Comparison of ENCODE assay signal across 10 cellular contexts in the genomic region with DNA sequence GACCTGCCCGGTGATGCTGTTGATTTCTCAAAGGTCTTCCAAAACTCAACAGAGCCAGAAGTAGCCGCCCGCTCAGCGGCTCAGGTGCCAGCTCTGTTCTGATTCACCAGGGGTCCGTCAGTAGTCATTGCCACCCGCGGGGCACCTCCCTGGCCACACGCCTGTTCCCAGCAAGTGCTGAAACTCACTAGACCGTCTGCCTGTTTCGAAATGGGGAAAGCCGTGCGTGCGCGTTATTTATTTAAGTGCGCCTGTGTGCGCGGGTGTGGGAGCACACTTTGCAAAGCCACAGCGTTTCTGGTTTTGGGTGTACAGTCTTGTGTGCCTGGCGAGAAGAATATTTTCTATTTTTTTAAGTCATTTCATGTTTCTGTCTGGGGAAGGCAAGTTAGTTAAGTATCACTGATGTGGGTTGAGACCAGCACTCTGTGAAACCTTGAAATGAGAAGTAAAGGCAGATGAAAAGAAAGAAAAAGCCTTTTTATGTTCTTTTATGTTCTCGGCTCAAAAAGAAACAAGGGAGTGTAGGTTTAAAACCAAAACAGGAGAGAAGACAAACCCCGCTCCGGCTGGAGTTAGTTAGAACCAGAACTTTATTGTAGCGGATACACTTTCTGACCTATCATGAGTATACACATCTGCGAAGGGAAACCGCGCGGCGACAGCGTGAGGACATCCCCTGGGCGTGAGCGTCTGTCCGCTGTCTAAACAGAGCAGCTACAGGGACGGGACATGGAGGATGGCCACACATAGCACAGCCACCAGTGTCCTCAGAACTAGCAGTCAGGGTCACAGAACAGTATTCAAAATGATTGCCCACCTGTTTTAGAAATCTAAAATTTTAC.
DNase-seq lines count a peak whose midpoint lies in the region; ATAC-seq, FAIRE-seq and TF ChIP-seq lines count a peak whose summit lies in the region.
"Had no signal": no experiment of that assay in that cellular context is flagged by ENCODE, and none has a peak within 500 bp of the region (broad histone marks: within the 10 kb centered on the region; RNA-seq: fewer than 3 reads in every experiment).

No MANE protein-coding gene starts in this region.

- H3K27me3 ChIP-seq in CD8-positive, alpha-beta T cell (ENCODE audit: insufficient read depth, low read length), result no peaks in the 10 kb centered on the region
- H3K27me3 ChIP-seq in small intestine (ENCODE audit: control insufficient read depth in 2 of 2, insufficient read depth in 2 of 2, low read length in 2 of 2), result no peaks in the 10 kb centered on the region
- H3K27me3 ChIP-seq in upper lobe of left lung, result no peaks in the 10 kb centered on the region
- no peaks in the 10 kb centered on the region for H3K27me3 ChIP-seq in suprapubic skin
- H3K27me3 ChIP-seq: tibial nerve had no signal

- H3K4me3 ChIP-seq in CD8-positive, alpha-beta T cell (ENCODE audit: low read depth, low read length), result peak overlapping the region; percentile 30
- H3K4me3 ChIP-seq in small intestine (ENCODE audit: low read depth in 1 of 2, low read length in 2 of 2) (no peak overlapping the region), upper lobe of left lung (no peak overlapping the region), OCI-LY7 (ENCODE audit: low read depth, low read length, poor library complexity, severe bottlenecking) (no peak overlapping the region), suprapubic skin (no peak overlapping the region)
- H3K4me3 ChIP-seq: tibial nerve had no signal

- no peaks in the 10 kb centered on the region for H3K9me3 Mint-ChIP-seq in CD8-positive, alpha-beta T cell
- peaks cover under 1% of the 10 kb centered on the region for H3K9me3 Mint-ChIP-seq in activated naive CD8-positive, alpha-beta T cell treated with anti-CD3 and anti-CD28 coated beads for 36 hours

- intact Hi-C loops in CD8-positive, alpha-beta T cell (cut with DNase I, micrococcal nuclease), result loop anchor here (2.0 to 5.0 kb wide), 4 partner anchors 41 to 102 kb away; no protein-coding TSS in a partner anchor
- intact Hi-C loops in OCI-LY7 (cut with micrococcal nuclease; ENCODE audit: unreplicated experiment), result no loop called here

- no peak overlapping the region for H3K4me2 ChIP-seq in OCI-LY7 (ENCODE audit: low read length)

- no peaks in the 10 kb centered on the region for H3K9me3 ChIP-seq in CD8-positive, alpha-beta T cell (ENCODE audit: low read length)
- no peaks in the 10 kb centered on the region for H3K9me3 ChIP-seq in small intestine (ENCODE audit: control insufficient read depth, low read depth)
- H3K9me3 ChIP-seq in upper lobe of left lung, result peaks cover 0 to 2% (median under 1%) of the 10 kb centered on the region in 4 donors
- H3K9me3 ChIP-seq in OCI-LY7 (ENCODE audit: low read length), result no peaks in the 10 kb centered on the region
- no peaks in the 10 kb centered on the region for H3K9me3 ChIP-seq in suprapubic skin

- H3K36me3 Mint-ChIP-seq in CD8-positive, alpha-beta T cell, result peaks cover 85% of the 10 kb centered on the region
- H3K36me3 Mint-ChIP-seq in activated naive CD8-positive, alpha-beta T cell treated with anti-CD3 and anti-CD28 coated beads for 36 hours, result peaks cover 78% of the 10 kb centered on the region

- peaks cover 77% of the 10 kb centered on the region for H3K4me1 Mint-ChIP-seq in CD8-positive, alpha-beta T cell (ENCODE audit: low read depth)
- H3K4me1 Mint-ChIP-seq in activated naive CD8-positive, alpha-beta T cell treated with anti-CD3 and anti-CD28 coated beads for 36 hours, result peaks cover 60% of the 10 kb centered on the region

- POLR2A ChIA-PET in CD8-positive, alpha-beta T cell (lab: Charles Lee), result interaction anchor here (0.8 to 7.0 kb wide), 8 partner anchors 9 to 215 kb away, joined by 3 to 71 read pairs (median 4); a partner anchor contains a TSS
- POLR2A ChIA-PET in OCI-LY7 (lab: Charles Lee), result no interaction called here

- no peak for FAIRE-seq in small intestine (lab: Jason Lieb, UNC)

- H3K27ac Mint-ChIP-seq in CD8-positive, alpha-beta T cell, result peak overlapping the region; percentile 97
- peak overlapping the region; percentile 92 for H3K27ac Mint-ChIP-seq in activated naive CD8-positive, alpha-beta T cell treated with anti-CD3 and anti-CD28 coated beads for 36 hours

- TF ChIP-seq POLR2A in upper lobe of left lung (IDR thresholded peaks at IDR 0.05) (no peak), suprapubic skin (IDR thresholded peaks at IDR 0.05) (no peak)

- H3K79me2 ChIP-seq in OCI-LY7 (ENCODE audit: insufficient read depth, low read depth, low read length), result no peaks in the 10 kb centered on the region

- no peaks in the 10 kb centered on the region for H4K20me1 ChIP-seq in OCI-LY7 (ENCODE audit: insufficient read depth, low read length)

- H3K4me1 ChIP-seq in CD8-positive, alpha-beta T cell (ENCODE audit: insufficient read depth, low read length), result peaks cover 74% of the 10 kb centered on the region
- H3K4me1 ChIP-seq in small intestine (ENCODE audit: control insufficient read depth in 2 of 2, insufficient read depth in 1 of 2, low read depth in 1 of 2, low read length in 1 of 2) (no peaks in the 10 kb centered on the region), upper lobe of left lung (peaks cover 0 to 5% (median 0%) of the 10 kb centered on the region in 4 donors), OCI-LY7 (ENCODE audit: insufficient read depth, low read length, poor library complexity, severe bottlenecking) (peaks cover 7% of the 10 kb centered on the region), suprapubic skin (no peaks in the 10 kb centered on the region)
- H3K4me1 ChIP-seq: tibial nerve had no signal

- CTCF ChIA-PET in CD8-positive, alpha-beta T cell (lab: Charles Lee), result interaction anchor here (1.3 to 25.4 kb wide), 4 partner anchors 9 to 139 kb away, joined by 4 to 319 read pairs (median 10); no protein-coding TSS in a partner anchor
- CTCF ChIA-PET in OCI-LY7 (lab: Charles Lee; ENCODE audit: unreplicated experiment), result no interaction called here

- H3K36me3 ChIP-seq in CD8-positive, alpha-beta T cell (ENCODE audit: insufficient read depth, low read length), result peaks cover 56% of the 10 kb centered on the region
- H3K36me3 ChIP-seq in small intestine (ENCODE audit: control insufficient read depth in 2 of 2, insufficient read depth in 2 of 2, low read length in 2 of 2) (peaks cover 23 to 27% of the 10 kb centered on the region in 2 donors), upper lobe of left lung (peaks cover 29 to 87% (median 72%) of the 10 kb centered on the region in 4 donors), OCI-LY7 (ENCODE audit: insufficient read depth, low read length) (peaks cover 82% of the 10 kb centered on the region), suprapubic skin (peaks cover 78% of the 10 kb centered on the region)

- TF ChIP-seq EP300 in upper lobe of left lung (IDR thresholded peaks at IDR 0.05) (no peak), suprapubic skin (IDR thresholded peaks at IDR 0.05) (no peak)

- BruUV-seq in OCI-LY7 (replicated peaks; lab: Mats Ljungman, UMichigan), result no TSS peak

- ATAC-seq in CD8-positive, alpha-beta T cell, result peak; percentile 62
- peak; percentile 67 to 70 for ATAC-seq in activated CD4-positive, CD25-positive, alpha-beta regulatory T cell treated with anti-CD3 and anti-CD28 coated beads, Interleukin-2, amount 50 U/mL, for 24 hours
- ATAC-seq in upper lobe of left lung (ENCODE audit: low FRiP score in 2 of 2), result no peak
- ATAC-seq in GM18498 (IDR thresholded peaks at IDR 0.05; ENCODE audit: unreplicated experiment), result no peak

- peak overlapping the region; percentile 72 for H3K4me3 Mint-ChIP-seq in CD8-positive, alpha-beta T cell
- peak overlapping the region; percentile 65 for H3K4me3 Mint-ChIP-seq in activated naive CD8-positive, alpha-beta T cell treated with anti-CD3 and anti-CD28 coated beads for 36 hours

- DNase-seq in CD8-positive, alpha-beta T cell, result peak in 5 of 7 experiments; percentile 28 to 79 (median 69)
- peak; percentile 70 for DNase-seq in activated naive CD8-positive, alpha-beta T cell treated with anti-CD3 and anti-CD28 coated beads for 36 hours
- DNase-seq in small intestine (no peak), upper lobe of left lung (no peak), OCI-LY7 (ENCODE audit: low spot score) (no peak), suprapubic skin (ENCODE audit: low spot score in 2 of 2) (no peak)
- DNase-seq: NCI-H2171 treated with DMSO at 0.1 percent for 48 hours had no signal

- no peak overlapping the region for H2AFZ ChIP-seq in OCI-LY7 (ENCODE audit: low read length)

- 75 to 85% (median 82%) methylated on average over 33 of the region's 33 CpGs for WGBS in small intestine, 3 donors
- 79 to 89% methylated on average over 33 of the region's 33 CpGs for WGBS in upper lobe of left lung, 2 donors
- WGBS in suprapubic skin, result 91% methylated on average over 29 of the region's 33 CpGs

- no peaks in the 10 kb centered on the region for H3K27me3 Mint-ChIP-seq in CD8-positive, alpha-beta T cell (ENCODE audit: low read depth)
- H3K27me3 Mint-ChIP-seq in activated naive CD8-positive, alpha-beta T cell treated with anti-CD3 and anti-CD28 coated beads for 36 hours, result peaks cover 7% of the 10 kb centered on the region

- H3K27ac ChIP-seq in CD8-positive, alpha-beta T cell (ENCODE audit: low read depth, low read length), result peak overlapping the region; percentile 55
- H3K27ac ChIP-seq in small intestine (ENCODE audit: low read depth in 1 of 2, low read length in 1 of 2) (peak overlapping the region; percentile 21 to 25), upper lobe of left lung (no peak overlapping the region), OCI-LY7 (ENCODE audit: low read depth, low read length, poor library complexity, severe bottlenecking) (no peak overlapping the region), suprapubic skin (no peak overlapping the region)

- no peak for TF ChIP-seq CTCF in CD8-positive, alpha-beta T cell (IDR thresholded peaks at IDR 0.05)
- TF ChIP-seq CTCF in upper lobe of left lung (IDR thresholded peaks at IDR 0.05) (no peak), OCI-LY7 (conservative IDR thresholded peaks at IDR 0.05; ENCODE audit: low read length) (no peak), suprapubic skin (IDR thresholded peaks at IDR 0.05) (no peak)

- H3K9me2 ChIP-seq in OCI-LY7 (ENCODE audit: insufficient read depth, low read length), result no peaks in the 10 kb centered on the region

Comparison
In these comparisons a context has a peak if more than half of its experiments do, and no peak if none do; other contexts are left out.
1. ATAC-seq: peak in CD8-positive, alpha-beta T cell (single experiment) and activated CD4-positive, CD25-positive, alpha-beta regulatory T cell treated with anti-CD3 and anti-CD28 coated beads, Interleukin-2, amount 50 U/mL, for 24 hours (2 of 2); none in upper lobe of left lung (0 of 2) and GM18498 (single experiment).
2. DNase-seq: peak in CD8-positive, alpha-beta T cell (5 of 7) and activated naive CD8-positive, alpha-beta T cell treated with anti-CD3 and anti-CD28 coated beads for 36 hours (single experiment); none in small intestine (single experiment), upper lobe of left lung (0 of 2), OCI-LY7 (single experiment) and suprapubic skin (0 of 2).
3. H3K27ac ChIP-seq: peak in CD8-positive, alpha-beta T cell (single experiment) and small intestine (2 of 2); none in upper lobe of left lung (0 of 4), OCI-LY7 (single experiment) and suprapubic skin (single experiment).